In genomic region chr6:31660224-31660997, GRCh38 we compare ENCODE assay signal across 8 cellular contexts. TPM values are rescaled to one million over a fixed set of nuclear protein-coding genes. Genes with fewer than 3 reads are reported as not detected.
DNase-seq lines count a peak whose midpoint lies in the region; ATAC-seq and TF ChIP-seq lines count a peak whose summit lies in the region.

Gene C6orf47, minus strand, starts transcription at chr6:31660778. Its CDS starts 831 bp downstream, at chr6:31659947.

- intact Hi-C loops in stomach (cut with DNase I; ENCODE audit: low total_unique reads), result no loop called here

- TF ChIP-seq EP300 in stomach (IDR thresholded peaks at IDR 0.05), result no peak

- DNase-seq in BJ (ENCODE audit: low read depth) (no peak), LNCaP clone FGC (ENCODE audit: low read depth) (no peak), RWPE2 (ENCODE audit: low spot score) (peak; percentile 86), fibroblast of the aortic adventitia (ENCODE audit: low read depth) (peak; percentile 74), stomach (peak; percentile 90)
- peak; percentile 62 for DNase-seq in activated effector memory CD4-positive, alpha-beta T cell treated with Interleukin-2 at 50 U/mL for 16 hours

- POLR2A ChIA-PET in BJ (lab: Charles Lee), result interaction anchor here (0.5 to 1.0 kb wide), 3 partner anchors 9 to 147 kb away, joined by 3 to 11 read pairs (median 3); partner anchors contain the start of gene LSM2

- H3K27me3 ChIP-seq in BJ (ENCODE audit: control insufficient read depth, insufficient read depth, low read length), result no peaks in the 10 kb centered on the region
- H3K27me3 ChIP-seq in RWPE2 (ENCODE audit: insufficient read depth, poor library complexity, severe bottlenecking), result no peaks in the 10 kb centered on the region
- H3K27me3 ChIP-seq in stomach, result no peaks in the 10 kb centered on the region

- H3K27ac ChIP-seq in RWPE2 (ENCODE audit: poor library complexity, severe bottlenecking) (peak within 1 kb of the TSS; percentile 68), stomach (peak within 1 kb of the TSS; percentile 78 to 93 (median 91))

- H3K9me3 ChIP-seq in RWPE2 (ENCODE audit: severe bottlenecking) (no peaks in the 10 kb centered on the region), stomach (no peaks in the 10 kb centered on the region)

- peaks cover 31% of the 10 kb centered on the region for H3K36me3 Mint-ChIP-seq in nephron (ENCODE audit: low read depth)

- no peaks in the 10 kb centered on the region for H3K9me3 Mint-ChIP-seq in nephron

- H3K4me3 Mint-ChIP-seq in nephron, result peak within 1 kb of the TSS; percentile 83 to 95 (median 89)

- H3K36me3 ChIP-seq in BJ (ENCODE audit: control insufficient read depth, insufficient read depth, low read length) (peaks cover 8% of the 10 kb centered on the region), RWPE2 (ENCODE audit: low read depth) (peaks cover 11% of the 10 kb centered on the region), stomach (peaks cover 14 to 52% (median 43%) of the 10 kb centered on the region in 4 donors)

- H3K27ac Mint-ChIP-seq in nephron, result peak within 1 kb of the TSS; percentile 93 to 96 (median 94)

- peaks cover 71% of the 10 kb centered on the region for H3K4me1 Mint-ChIP-seq in nephron

- ATAC-seq in GM19395 (IDR thresholded peaks at IDR 0.05; ENCODE audit: unreplicated experiment) (peak; percentile 42), RWPE2 (ENCODE audit: low read depth) (peak; percentile 82)

- H3K4me3 ChIP-seq in BJ (ENCODE audit: low read depth, low read length) (peak within 1 kb of the TSS; percentile 59), LNCaP clone FGC (ENCODE audit: low read depth, low read length) (peak within 1 kb of the TSS; percentile 81), RWPE2 (ENCODE audit: severe bottlenecking) (peak within 1 kb of the TSS; percentile 50), fibroblast of the aortic adventitia (ENCODE audit: low read depth, low read length) (peak within 1 kb of the TSS; percentile 96), stomach (peak within 1 kb of the TSS; percentile 69 to 87 (median 80))

- CTCF ChIA-PET in BJ (lab: Yijun Ruan, JAX), result interaction anchor here (0.6 to 1.6 kb wide), 3 partner anchors 8 to 114 kb away, joined by 3 to 8 read pairs (median 4); partner anchors contain the start of genes ATP6V1G2 and BAG6

- peak in 1 of 4 donors; percentile 78 for TF ChIP-seq POLR2A in stomach (IDR thresholded peaks at IDR 0.05)

- TF ChIP-seq CTCF in BJ (IDR thresholded peaks at IDR 0.05; ENCODE audit: insufficient read depth, low read depth, low read length) (no peak), LNCaP clone FGC (IDR thresholded peaks at IDR 0.05; ENCODE audit: control insufficient read depth, extremely low read depth, insufficient read depth) (no peak), RWPE2 (IDR thresholded peaks at IDR 0.05; ENCODE audit: poor library complexity, severe bottlenecking) (no peak), fibroblast of the aortic adventitia (IDR thresholded peaks at IDR 0.05; ENCODE audit: insufficient read depth, low read length) (no peak), nephron (IDR thresholded peaks at IDR 0.05; ENCODE audit: unreplicated experiment in 3 of 3) (no peak), stomach (IDR thresholded peaks at IDR 0.05) (no peak)

- H3K4me1 ChIP-seq in RWPE2 (ENCODE audit: insufficient read depth, poor library complexity, severe bottlenecking) (peaks cover 13% of the 10 kb centered on the region), stomach (peaks cover 40 to 82% (median 75%) of the 10 kb centered on the region in 4 donors)

- H3K27me3 Mint-ChIP-seq in nephron (ENCODE audit: low read depth), result no peaks in the 10 kb centered on the region

- WGBS in stomach, 5 donors, result 0 to 1% (median 0%) methylated on average over 25 to 51 of the region's 51 CpGs

RNA-seq across cellular contexts. Expression of gene C6orf47, which starts in this region (rescaled TPM):
- polyA plus RNA-seq in BJ (2011; rRNA removed), result 9.9 and 13.0 TPM in 2 replicates
- polyA minus RNA-seq in BJ (2011; rRNA and poly(A)+ RNA removed), result 7.4 and 9.5 TPM in 2 replicates
- 18.4 and 26.3 TPM in 2 replicates for total RNA-seq in fibroblast of the aortic adventitia (ENCODE audit: low replicate concordance)
- 10 to 100 TPM; 12.8 to 44.9 (median 32.0) TPM for total RNA-seq in stomach
- 10 to 100 TPM; 10.5 to 16.0 (median 13.0) TPM for polyA plus RNA-seq in stomach

Comparison
In these comparisons a context has a peak if more than half of its experiments do, and no peak if none do; other contexts are left out.
1. DNase-seq: peak in RWPE2 (single experiment), activated effector memory CD4-positive, alpha-beta T cell treated with Interleukin-2 at 50 U/mL for 16 hours (single experiment), fibroblast of the aortic adventitia (single experiment) and stomach (single experiment); none in BJ (single experiment) and LNCaP clone FGC (single experiment).
2. Peak in every context shown above with its lines, with median percentiles within 50 percentile points of each other: H3K4me3 ChIP-seq.